ENCODE assay signal across 8 cellular contexts in the genomic region with DNA sequence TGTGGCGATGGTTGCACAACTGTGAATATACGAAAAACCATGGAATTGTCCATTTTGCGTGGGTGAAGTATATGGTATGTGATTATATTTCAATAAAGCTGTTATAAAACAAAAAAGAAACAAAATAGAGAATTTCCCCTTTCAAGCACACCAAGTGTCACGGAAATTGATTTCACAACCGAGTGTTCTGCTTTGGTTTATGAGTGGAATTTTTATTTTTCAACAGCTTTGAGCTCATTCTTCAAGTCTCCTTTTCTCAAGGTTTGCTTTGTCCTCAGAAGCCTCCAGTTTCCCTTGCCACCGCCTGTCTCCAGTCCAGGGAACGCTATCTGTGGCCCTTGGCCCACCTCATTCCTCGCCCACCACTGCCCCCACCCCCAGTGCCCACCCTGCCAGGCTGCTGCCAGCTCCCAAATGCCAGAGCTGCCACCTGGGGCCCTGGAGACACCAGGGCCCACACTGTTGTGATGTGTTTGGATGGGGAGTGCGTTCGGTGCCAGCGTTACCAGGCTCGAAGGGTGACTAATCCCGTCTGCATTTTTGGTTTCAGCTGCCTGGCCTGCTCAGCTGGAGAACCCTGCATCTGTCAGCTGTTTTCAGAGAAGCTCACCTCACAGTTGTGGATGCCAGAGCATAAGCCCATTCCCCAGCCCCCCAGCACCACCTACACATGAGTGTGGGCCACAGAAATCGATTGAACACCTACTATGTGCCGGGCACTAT. TPM values are rescaled to one million over a fixed set of nuclear protein-coding genes. Genes with fewer than 3 reads are reported as not detected.
DNase-seq lines count a peak whose midpoint lies in the region; ATAC-seq and TF ChIP-seq lines count a peak whose summit lies in the region.

No MANE protein-coding gene starts in this region.

- no peak overlapping the region for H3K4me3 ChIP-seq in right atrium auricular region
- no peak overlapping the region for H3K4me3 ChIP-seq in skin epidermis

- no peaks in the 10 kb centered on the region for H3K36me3 Mint-ChIP-seq in activated B cell treated with CpG ODN at 0.5 μM for 24 hours (ENCODE audit: low read depth)
- peaks cover 0 to 2% of the 10 kb centered on the region in 2 donors for H3K36me3 Mint-ChIP-seq in stimulated activated naive B cell treated with anti-CD40 and anti-IgM and Interleukin-4, amounts not matched to agents 10 μg/mL and 1 μg/mL and 100 μg/mL, for 72 hours

- H3K27me3 Mint-ChIP-seq in activated B cell treated with CpG ODN at 0.5 μM for 24 hours = no peaks in the 10 kb centered on the region
- no peaks in the 10 kb centered on the region for H3K27me3 Mint-ChIP-seq in stimulated activated naive B cell treated with anti-CD40 and anti-IgM and Interleukin-4, amounts not matched to agents 10 μg/mL and 1 μg/mL and 100 μg/mL, for 72 hours

- TF ChIP-seq CTCF in activated B cell treated with CpG ODN at 0.5 μM for 24 hours (IDR thresholded peaks at IDR 0.05) (no peak), right atrium auricular region (IDR thresholded peaks at IDR 0.05) (no peak)

- CTCF ChIA-PET in activated B cell treated with CpG ODN at 0.5 μM for 24 hours (lab: Charles Lee) = interaction anchor here (1.5 kb wide), 1 partner anchor 24 kb away, joined by 4 read pairs; no protein-coding TSS in a partner anchor

- peak overlapping the region; percentile 85 to 92 for H3K27ac ChIP-seq in right atrium auricular region
- peak overlapping the region in 20 of 21 experiments; percentile 50 to 96 (median 88) for H3K27ac ChIP-seq in skin epidermis

- no peak overlapping the region for H3K4me3 Mint-ChIP-seq in activated B cell treated with CpG ODN at 0.5 μM for 24 hours
- no peak overlapping the region for H3K4me3 Mint-ChIP-seq in stimulated activated naive B cell treated with anti-CD40 and anti-IgM and Interleukin-4, amounts not matched to agents 10 μg/mL and 1 μg/mL and 100 μg/mL, for 72 hours

- POLR2A ChIA-PET in activated B cell treated with CpG ODN at 0.5 μM for 24 hours (lab: Charles Lee) = interaction anchor here (3.0 kb wide), 1 partner anchor 30 kb away, joined by 17 read pairs; a partner anchor contains a TSS

- H3K36me3 ChIP-seq in right atrium auricular region = no peaks in the 10 kb centered on the region

- peak overlapping the region; percentile 46 for H3K27ac Mint-ChIP-seq in activated B cell treated with CpG ODN at 0.5 μM for 24 hours
- H3K27ac Mint-ChIP-seq in stimulated activated naive B cell treated with anti-CD40 and anti-IgM and Interleukin-4, amounts not matched to agents 10 μg/mL and 1 μg/mL and 100 μg/mL, for 72 hours = no peak overlapping the region

- ATAC-seq in activated B cell treated with CpG ODN at 0.5 μM for 24 hours (ENCODE audit: low read depth) (no peak), GM19328 (IDR thresholded peaks at IDR 0.05; ENCODE audit: unreplicated experiment) (no peak), GM18870 (IDR thresholded peaks at IDR 0.05; ENCODE audit: unreplicated experiment) (no peak)
- ATAC-seq in stimulated activated naive B cell treated with anti-CD40 and anti-IgM and Interleukin-4, amounts not matched to agents 10 μg/mL and 1 μg/mL and 100 μg/mL, for 72 hours (replicated peaks) = no peak

- intact Hi-C loops in activated B cell treated with CpG ODN at 0.5 μM for 24 hours (cut with micrococcal nuclease) = no loop called here

- H3K4me1 Mint-ChIP-seq in activated B cell treated with CpG ODN at 0.5 μM for 24 hours = peaks cover 33% of the 10 kb centered on the region
- peaks cover 11 to 20% of the 10 kb centered on the region in 2 donors for H3K4me1 Mint-ChIP-seq in stimulated activated naive B cell treated with anti-CD40 and anti-IgM and Interleukin-4, amounts not matched to agents 10 μg/mL and 1 μg/mL and 100 μg/mL, for 72 hours

- H3K9me3 Mint-ChIP-seq in activated B cell treated with CpG ODN at 0.5 μM for 24 hours = peaks cover 2% of the 10 kb centered on the region
- peaks cover 0 to 4% of the 10 kb centered on the region in 2 donors for H3K9me3 Mint-ChIP-seq in stimulated activated naive B cell treated with anti-CD40 and anti-IgM and Interleukin-4, amounts not matched to agents 10 μg/mL and 1 μg/mL and 100 μg/mL, for 72 hours

- DNase-seq in H4 (ENCODE audit: low spot score) (peak; percentile 81), activated B cell treated with CpG ODN at 0.5 μM for 24 hours (no peak), right atrium auricular region (ENCODE audit: low spot score) (peak; percentile 89)
- DNase-seq in activated naive CD4-positive, alpha-beta T cell treated with anti-CD3 and anti-CD28 coated beads, Interleukin-2, amount 50 U/mL, for 16 hours = no peak
- DNase-seq in stimulated activated naive B cell treated with anti-CD40 and anti-IgM and Interleukin-4, amounts not matched to agents 10 μg/mL and 1 μg/mL and 100 μg/mL, for 72 hours = no peak

- no peaks in the 10 kb centered on the region for H3K9me3 ChIP-seq in right atrium auricular region

- H3K27me3 ChIP-seq in right atrium auricular region = no peaks in the 10 kb centered on the region

- H3K4me1 ChIP-seq in right atrium auricular region = peaks cover 0 to 38% of the 10 kb centered on the region in 2 donors

RNA-seq across cellular contexts. Expression of a gene that starts 30.4 kb away (rescaled TPM):
- 15.8 and 18.5 TPM in 2 replicates for total RNA-seq in H4 (2014; rRNA removed; shearing (Covaris generic))
- 15.0 and 21.2 TPM in 2 replicates for total RNA-seq in activated B cell treated with CpG ODN at 0.5 μM for 24 hours
- total RNA-seq in right atrium auricular region = 100 to 1,000 TPM; 804 to 819 TPM

Comparison
In these comparisons a context has a peak if more than half of its experiments do, and no peak if none do; other contexts are left out.
1. DNase-seq: peak in H4 (single experiment) and right atrium auricular region (single experiment); none in activated B cell treated with CpG ODN at 0.5 μM for 24 hours (single experiment), activated naive CD4-positive, alpha-beta T cell treated with anti-CD3 and anti-CD28 coated beads, Interleukin-2, amount 50 U/mL, for 16 hours (single experiment) and stimulated activated naive B cell treated with anti-CD40 and anti-IgM and Interleukin-4, amounts not matched to agents 10 μg/mL and 1 μg/mL and 100 μg/mL, for 72 hours (single experiment).
2. RNA of a gene that starts 30.4 kb away (total RNA-seq): 804 to 819 TPM in right atrium auricular region; 15.0 to 21.2 TPM in activated B cell treated with CpG ODN at 0.5 μM for 24 hours and 15.8 to 18.5 TPM in H4; every median in the first group is over 10 times any median in the second.